15 cellular contexts compared by ENCODE assay signal in the genomic region with DNA sequence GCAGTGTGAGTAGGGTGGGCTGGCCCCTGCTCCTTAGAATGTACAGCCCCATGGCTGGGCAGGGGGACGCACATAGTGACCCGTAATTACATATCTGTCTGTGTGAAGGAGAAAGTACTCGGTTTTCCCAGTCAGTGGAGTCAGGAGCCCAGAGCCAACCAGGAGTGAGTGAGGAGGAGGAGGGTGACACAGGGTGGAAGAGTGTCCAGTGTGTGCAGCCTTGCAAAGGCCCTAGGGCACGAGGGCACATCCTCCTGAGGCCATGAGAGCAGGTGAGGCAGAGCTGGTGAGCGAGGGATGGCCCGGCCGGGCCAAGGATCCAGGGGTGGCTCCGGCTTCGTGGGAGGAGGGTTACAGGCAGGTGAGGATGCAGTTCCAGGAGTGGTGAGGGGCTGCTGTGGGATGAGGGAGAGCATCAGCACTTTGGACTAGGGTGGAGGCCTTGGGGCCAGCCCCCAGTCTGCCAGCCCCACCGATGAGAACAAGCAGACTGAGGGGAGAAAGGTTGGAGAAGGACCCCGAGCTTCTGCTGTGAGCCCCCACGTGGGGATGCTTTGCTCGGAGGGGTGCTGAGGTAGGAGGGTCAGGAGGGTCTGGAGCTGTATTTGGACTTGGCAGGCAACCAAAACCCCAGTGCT.
DNase-seq lines count a peak whose midpoint lies in the region; ATAC-seq and TF ChIP-seq lines count a peak whose summit lies in the region.
"Had no signal": no experiment of that assay in that cellular context is flagged by ENCODE, and none has a peak within 500 bp of the region (broad histone marks: within the 10 kb centered on the region; RNA-seq: fewer than 3 reads in every experiment).

No MANE protein-coding gene starts in this region.

- no peak overlapping the region for H3K4me2 ChIP-seq in H9 (ENCODE audit: insufficient read depth, insufficient read length, low read length)

- H3K4me3 Mint-ChIP-seq in CD14-positive monocyte (peak overlapping the region in 1 of 2 donors; percentile 46), H9 (no peak overlapping the region)
- H3K4me3 Mint-ChIP-seq: activated CD4-positive, alpha-beta T cell treated with anti-CD3 and anti-CD28 coated beads, Interleukin-2, amount 10 ng/mL, durations not matched to agents 7 days and 5 days; activated naive CD8-positive, alpha-beta T cell treated with anti-CD3 and anti-CD28 coated beads, Interleukin-2, amount 50 U/mL, for 24 hours had no signal

- H3K27ac ChIP-seq in adrenal gland (no peak overlapping the region), spleen (no peak overlapping the region), H9 (ENCODE audit: insufficient read length, low read depth, low read length) (no peak overlapping the region)
- H3K27ac ChIP-seq: breast epithelium, gastroesophageal sphincter had no signal

- no peak overlapping the region for H3T11ph ChIP-seq in H9 (ENCODE audit: low read length)

- H3K23me2 ChIP-seq in H9 (ENCODE audit: insufficient read length, low read depth, low read length, poor library complexity, severe bottlenecking): no peaks in the 10 kb centered on the region

- H3K27me3 ChIP-seq in adrenal gland: no peaks in the 10 kb centered on the region
- H3K27me3 ChIP-seq in spleen (replicated peaks in 1 of 7): peaks cover 0 to 31% (median 0%) of the 10 kb centered on the region in 7 donors
- H3K27me3 ChIP-seq in H9 (ENCODE audit: insufficient read depth, low read length): no peaks in the 10 kb centered on the region; the same call in 1 of the 2 replicates
- H3K27me3 ChIP-seq: breast epithelium, gastroesophageal sphincter, MG63 had no signal

- no peak overlapping the region for H4K8ac ChIP-seq in H9 (replicated peaks; ENCODE audit: insufficient read length, low read depth, low read length)

- H3K4ac ChIP-seq in H9 (ENCODE audit: low read depth, low read length): no peak overlapping the region

- H3K23ac ChIP-seq in H9 (ENCODE audit: insufficient read length, low read depth, low read length): no peak overlapping the region

- H3K4me1 Mint-ChIP-seq in CD14-positive monocyte (peaks cover 16% of the 10 kb centered on the region), H9 (peaks cover 3 to 7% of the 10 kb centered on the region in 2 experiments)
- H3K4me1 Mint-ChIP-seq: activated CD4-positive, alpha-beta T cell treated with anti-CD3 and anti-CD28 coated beads, Interleukin-2, amount 10 ng/mL, durations not matched to agents 7 days and 5 days; activated naive CD8-positive, alpha-beta T cell treated with anti-CD3 and anti-CD28 coated beads, Interleukin-2, amount 50 U/mL, for 24 hours had no signal

- H3K27me3 Mint-ChIP-seq in CD14-positive monocyte (ENCODE audit: low read depth in 3 of 3) (peaks cover 11 to 33% (median 21%) of the 10 kb centered on the region in 3 donors), H9 (ENCODE audit: low read depth) (peaks cover 88% of the 10 kb centered on the region)
- H3K27me3 Mint-ChIP-seq: activated CD4-positive, alpha-beta T cell treated with anti-CD3 and anti-CD28 coated beads, Interleukin-2, amount 10 ng/mL, durations not matched to agents 7 days and 5 days; activated naive CD8-positive, alpha-beta T cell treated with anti-CD3 and anti-CD28 coated beads, Interleukin-2, amount 50 U/mL, for 24 hours had no signal

- H3K36me3 Mint-ChIP-seq in CD14-positive monocyte (peaks cover 44 to 49% of the 10 kb centered on the region in 2 donors), H9 (ENCODE audit: insufficient read depth in 1 of 3, low read depth in 3 of 3) (peaks cover 0 to 2% (median 2%) of the 10 kb centered on the region in 3 experiments; a peak in 3 of 7 replicates)

- no peaks in the 10 kb centered on the region for H3K79me2 ChIP-seq in H9 (ENCODE audit: insufficient read depth, low read length)

- H3K9me3 ChIP-seq in adrenal gland (replicated peaks in 1 of 3) (no peaks in the 10 kb centered on the region), spleen (no peaks in the 10 kb centered on the region), H9 (ENCODE audit: control insufficient read depth, low read depth, low read length) (no peaks in the 10 kb centered on the region)
- H3K9me3 ChIP-seq: breast epithelium, gastroesophageal sphincter, MG63 had no signal

- no peak overlapping the region for H2AK5ac ChIP-seq in H9 (ENCODE audit: insufficient read length, low read length)

- H3K9ac ChIP-seq in H9 (ENCODE audit: extremely low read depth, insufficient read length, low read length): no peak overlapping the region

- H2AFZ ChIP-seq in H9 (ENCODE audit: low read length): no peak overlapping the region

- H2BK20ac ChIP-seq in H9 (ENCODE audit: low read depth, low read length, poor library complexity, severe bottlenecking): no peak overlapping the region

- H2BK120ac ChIP-seq in H9 (ENCODE audit: low read depth, low read length, poor library complexity, severe bottlenecking): no peak overlapping the region

- H3K4me1 ChIP-seq in adrenal gland (replicated peaks in 1 of 2) (no peaks in the 10 kb centered on the region), spleen (peaks cover 0 to 18% (median 13%) of the 10 kb centered on the region in 6 donors), H9 (ENCODE audit: insufficient read depth, low read length) (no peaks in the 10 kb centered on the region)
- H3K4me1 ChIP-seq: breast epithelium had no signal

- ATAC-seq in left colon: no peak
- no peak for ATAC-seq in GM21367 (IDR thresholded peaks at IDR 0.05; ENCODE audit: unreplicated experiment)
- ATAC-seq: activated naive CD8-positive, alpha-beta T cell treated with anti-CD3 and anti-CD28 coated beads, Interleukin-2, amount 50 U/mL, for 24 hours; gastroesophageal sphincter had no signal

- H3K4me3 ChIP-seq in adrenal gland: no peak overlapping the region
- H3K4me3 ChIP-seq in spleen: no peak overlapping the region
- H3K4me3 ChIP-seq: breast epithelium, gastroesophageal sphincter, MG63 had no signal

- intact Hi-C loops in CD14-positive monocyte (cut with micrococcal nuclease) (no loop called here), adrenal gland (cut with DNase I) (no loop called here), left colon (cut with DNase I, micrococcal nuclease) (no loop called here), spleen (cut with DNase I; ENCODE audit: low total_unique reads) (no loop called here)

- no peak overlapping the region for H3K56ac ChIP-seq in H9 (ENCODE audit: insufficient read length, low read depth, low read length)

- whole genome bisulfite sequencing in adrenal gland, 4 donors: 85 to 89% (median 88%) methylated on average over 13 of the region's 13 CpGs
- 67 to 79% (median 73%) methylated on average over 13 of the region's 13 CpGs for WGBS in spleen, 5 donors
- WGBS in H9 (ENCODE audit: extremely low coverage, insufficient read length, low lambda C conversion rate): no CpG with 5 or more reads among the region's 13 CpGs

- no peaks in the 10 kb centered on the region for H4K20me1 ChIP-seq in H9 (ENCODE audit: control insufficient read depth, insufficient read depth, insufficient read length)

- H2BK5ac ChIP-seq in H9 (ENCODE audit: insufficient read length, low read length): no peak overlapping the region

- H3K27ac Mint-ChIP-seq in CD14-positive monocyte (no peak overlapping the region), H9 (no peak overlapping the region)
- H3K27ac Mint-ChIP-seq: activated CD4-positive, alpha-beta T cell treated with anti-CD3 and anti-CD28 coated beads, Interleukin-2, amount 10 ng/mL, durations not matched to agents 7 days and 5 days; activated naive CD8-positive, alpha-beta T cell treated with anti-CD3 and anti-CD28 coated beads, Interleukin-2, amount 50 U/mL, for 24 hours had no signal

- H3K18ac ChIP-seq in H9 (ENCODE audit: insufficient read length, low read depth, low read length): no peak overlapping the region

- no peak overlapping the region for H3K14ac ChIP-seq in H9 (ENCODE audit: insufficient read depth, low read length)

- no peak overlapping the region for H2BK12ac ChIP-seq in H9 (ENCODE audit: insufficient read length, low read depth, low read length)

- H3K9me3 Mint-ChIP-seq in CD14-positive monocyte (peaks cover 1 to 10% (median 3%) of the 10 kb centered on the region in 7 donors), H9 (peaks cover 3% of the 10 kb centered on the region in 2 experiments; a peak in 3 of 5 replicates)
- H3K9me3 Mint-ChIP-seq: activated CD4-positive, alpha-beta T cell treated with anti-CD3 and anti-CD28 coated beads, Interleukin-2, amount 10 ng/mL, durations not matched to agents 7 days and 5 days; activated naive CD8-positive, alpha-beta T cell treated with anti-CD3 and anti-CD28 coated beads, Interleukin-2, amount 50 U/mL, for 24 hours had no signal

- H3K79me1 ChIP-seq in H9 (ENCODE audit: insufficient read depth, low read depth, low read length, poor library complexity, severe bottlenecking): no peaks in the 10 kb centered on the region

- TF ChIP-seq CTCF in CD14-positive monocyte (IDR thresholded peaks at IDR 0.05) (no peak), adrenal gland (IDR thresholded peaks at IDR 0.05) (no peak), spleen (IDR thresholded peaks at IDR 0.05 in 8 of 11, conservative IDR thresholded peaks at IDR 0.05 in 3 of 11) (no peak), H9 (conservative IDR thresholded peaks at IDR 0.05) (no peak)

- DNase-seq in CD14-positive monocyte (ENCODE audit: low spot score) (peak; percentile 35), adrenal gland (peak in 6 of 7 donors; percentile 6 to 46 (median 10)), left colon (peak; percentile 3 to 16), spleen (peak; percentile 55), H9 (no peak), OCI-M1 (lab: John Stamatoyannopoulos, UW) (no peak)
- DNase-seq: activated CD4-positive, alpha-beta T cell treated with anti-CD3 and anti-CD28 coated beads, Interleukin-2, amount 10 ng/mL, durations not matched to agents 7 days and 5 days; activated naive CD8-positive, alpha-beta T cell treated with anti-CD3 and anti-CD28 coated beads, Interleukin-2, amount 50 U/mL, for 24 hours; erythroblast; MG63; NCI-H446 treated with DMSO at 0.1 percent for 48 hours; RPMI8226 had no signal

- H2BK15ac ChIP-seq in H9 (ENCODE audit: low read depth, low read length): no peak overlapping the region

- no peak for TF ChIP-seq POLR2A in adrenal gland (IDR thresholded peaks at IDR 0.05)
- TF ChIP-seq POLR2A in spleen (IDR thresholded peaks at IDR 0.05): no peak

- no peak overlapping the region for H4K5ac ChIP-seq in H9 (ENCODE audit: insufficient read length, low read depth, low read length)

- H4K91ac ChIP-seq in H9 (ENCODE audit: insufficient read length, low read depth, low read length): no peak overlapping the region

- H3K36me3 ChIP-seq in adrenal gland (replicated peaks in 1 of 2) (no peaks in the 10 kb centered on the region), spleen (peaks cover 0 to 4% (median 0%) of the 10 kb centered on the region in 6 donors)
- H3K36me3 ChIP-seq: breast epithelium, gastroesophageal sphincter, MG63 had no signal

Comparison
In these comparisons a context has a peak if more than half of its experiments do, and no peak if none do; other contexts are left out.
1. DNase-seq: peak in CD14-positive monocyte (single experiment), adrenal gland (6 of 7), left colon (2 of 2) and spleen (single experiment); none in H9 (single experiment) and OCI-M1 (single experiment).